15 cellular contexts compared by ENCODE assay signal in genomic region chr10:120727001-120727400, GRCh38.
A peak's percentile ranks its signal among the peaks of the same experiment; 100 is the strongest.
DNase-seq lines count a peak whose midpoint lies in the region; ATAC-seq and TF ChIP-seq lines count a peak whose summit lies in the region.
"Had no signal": no experiment of that assay in that cellular context is flagged by ENCODE, and none has a peak within 500 bp of the region (broad histone marks: within the 10 kb centered on the region; RNA-seq: fewer than 3 reads in every experiment).

No MANE protein-coding gene starts in this region.

- no peak for ATAC-seq in GM18867 (IDR thresholded peaks at IDR 0.05; ENCODE audit: unreplicated experiment)
- ATAC-seq: HepG2 had no signal

- no peaks in the 10 kb centered on the region for H3K4me1 Mint-ChIP-seq in activated CD4-positive, alpha-beta memory T cell treated with anti-CD3 and anti-CD28 coated beads, Interleukin-2, amount 10 ng/mL, durations not matched to agents 7 days and 5 days
- H3K4me1 Mint-ChIP-seq: CD4-positive, CD25-positive, alpha-beta regulatory T cell had no signal

- CTCF ChIA-PET in activated CD4-positive, alpha-beta memory T cell treated with anti-CD3 and anti-CD28 coated beads, Interleukin-2, amount 10 ng/mL, durations not matched to agents 7 days and 5 days (lab: Charles Lee): interaction anchor here (3.6 kb wide), 1 partner anchor 8 kb away, joined by 11 read pairs; no protein-coding TSS in a partner anchor

- no peak overlapping the region for H3K4me3 Mint-ChIP-seq in activated CD4-positive, alpha-beta memory T cell treated with anti-CD3 and anti-CD28 coated beads, Interleukin-2, amount 10 ng/mL, durations not matched to agents 7 days and 5 days
- H3K4me3 Mint-ChIP-seq: CD4-positive, CD25-positive, alpha-beta regulatory T cell; HFFc6 had no signal

- POLR2A ChIA-PET in activated CD4-positive, alpha-beta memory T cell treated with anti-CD3 and anti-CD28 coated beads, Interleukin-2, amount 10 ng/mL, durations not matched to agents 7 days and 5 days (lab: Charles Lee): no interaction called here

- no peaks in the 10 kb centered on the region for H3K27me3 Mint-ChIP-seq in activated CD4-positive, alpha-beta memory T cell treated with anti-CD3 and anti-CD28 coated beads, Interleukin-2, amount 10 ng/mL, durations not matched to agents 7 days and 5 days

- DNase-seq in LNCaP clone FGC (ENCODE audit: low read depth): peak; percentile 34
- peak; percentile 17 for DNase-seq in astrocyte of the hippocampus (ENCODE audit: low read depth, low spot score)
- DNase-seq in fibroblast of the aortic adventitia (ENCODE audit: low read depth): peak; percentile 59
- DNase-seq in stromal cell of bone marrow (ENCODE audit: low read depth): peak; percentile 4
- no peak for DNase-seq in activated CD4-positive, alpha-beta memory T cell treated with anti-CD3 and anti-CD28 coated beads, Interleukin-2, amount 10 ng/mL, durations not matched to agents 7 days and 5 days
- no peak for DNase-seq in T-helper 1 cell
- DNase-seq: 8988T; AML-193; CD4-positive, CD25-positive, alpha-beta regulatory T cell; DMS53; HCEC 1CT; HFFc6 had no signal

- no peaks in the 10 kb centered on the region for H3K36me3 Mint-ChIP-seq in activated CD4-positive, alpha-beta memory T cell treated with anti-CD3 and anti-CD28 coated beads, Interleukin-2, amount 10 ng/mL, durations not matched to agents 7 days and 5 days (ENCODE audit: low read depth)
- H3K36me3 Mint-ChIP-seq: CD4-positive, CD25-positive, alpha-beta regulatory T cell had no signal

- no peak overlapping the region for H3K4me3 ChIP-seq in LNCaP clone FGC (ENCODE audit: low read depth, low read length)
- no peak overlapping the region for H3K4me3 ChIP-seq in fibroblast of the aortic adventitia (ENCODE audit: low read depth, low read length)
- H3K4me3 ChIP-seq: BLaER1 had no signal

- no peak for TF ChIP-seq CTCF in LNCaP clone FGC (IDR thresholded peaks at IDR 0.05; ENCODE audit: control insufficient read depth, extremely low read depth, insufficient read depth)
- TF ChIP-seq CTCF in fibroblast of the aortic adventitia (IDR thresholded peaks at IDR 0.05; ENCODE audit: insufficient read depth, low read length): no peak

- H3K9me3 Mint-ChIP-seq in activated CD4-positive, alpha-beta memory T cell treated with anti-CD3 and anti-CD28 coated beads, Interleukin-2, amount 10 ng/mL, durations not matched to agents 7 days and 5 days: no peaks in the 10 kb centered on the region
- H3K9me3 Mint-ChIP-seq: HFFc6 had no signal

- no peak overlapping the region for H3K27ac Mint-ChIP-seq in activated CD4-positive, alpha-beta memory T cell treated with anti-CD3 and anti-CD28 coated beads, Interleukin-2, amount 10 ng/mL, durations not matched to agents 7 days and 5 days
- H3K27ac Mint-ChIP-seq: CD4-positive, CD25-positive, alpha-beta regulatory T cell; HFFc6 had no signal

Comparison
In these comparisons a context has a peak if more than half of its experiments do, and no peak if none do; other contexts are left out.
1. DNase-seq: peak in LNCaP clone FGC (single experiment), astrocyte of the hippocampus (single experiment), fibroblast of the aortic adventitia (single experiment) and stromal cell of bone marrow (single experiment); none in activated CD4-positive, alpha-beta memory T cell treated with anti-CD3 and anti-CD28 coated beads, Interleukin-2, amount 10 ng/mL, durations not matched to agents 7 days and 5 days (single experiment) and T-helper 1 cell (0 of 5).